21 cellular contexts compared by ENCODE assay signal in the genomic region with DNA sequence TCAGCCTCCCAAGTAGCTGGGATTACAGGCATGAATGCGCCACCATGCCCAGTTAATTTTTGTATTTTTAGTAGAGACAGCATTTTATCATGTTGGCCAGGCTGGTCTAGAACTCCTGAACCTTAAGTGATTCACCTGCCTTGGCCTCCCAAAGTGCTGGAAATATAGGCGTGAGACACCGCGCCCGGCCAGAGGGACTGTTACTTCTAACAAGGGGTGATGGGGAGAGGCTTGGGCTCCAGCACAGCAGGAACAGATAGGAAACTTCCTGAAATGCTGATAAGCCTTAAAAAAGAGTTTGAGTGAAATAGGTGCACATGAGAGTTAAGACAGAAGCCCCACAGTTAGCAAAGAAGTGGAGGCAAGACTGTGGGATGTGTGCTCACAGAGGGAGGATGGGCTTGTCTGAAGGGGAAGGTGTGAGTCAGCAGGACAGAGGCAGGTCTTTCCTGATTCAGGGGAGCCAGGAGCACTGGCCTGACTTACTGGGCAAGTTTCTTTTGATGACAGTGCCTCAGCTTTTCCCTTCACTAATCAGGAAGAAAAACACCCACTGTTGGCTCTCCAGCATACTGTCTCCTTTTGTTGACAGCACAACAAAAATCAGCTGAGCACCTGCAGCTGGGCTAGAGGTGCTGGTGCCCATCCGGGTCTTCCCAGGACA.
DNase-seq lines count a peak whose midpoint lies in the region; ATAC-seq, FAIRE-seq and TF ChIP-seq lines count a peak whose summit lies in the region.
"Had no signal": no experiment of that assay in that cellular context is flagged by ENCODE, and none has a peak within 500 bp of the region (broad histone marks: within the 10 kb centered on the region; RNA-seq: fewer than 3 reads in every experiment).

No MANE protein-coding gene starts in this region.

- no peaks in the 10 kb centered on the region for H3K4me1 ChIP-seq in right cardiac atrium (ENCODE audit: control insufficient read depth, insufficient read depth, low read length)
- H3K4me1 ChIP-seq in mammary epithelial cell (ENCODE audit: insufficient read depth, low read length) = no peaks in the 10 kb centered on the region
- H3K4me1 ChIP-seq in keratinocyte (ENCODE audit: control insufficient read depth, extremely low read depth, insufficient read depth, low read length) = peaks cover 6% of the 10 kb centered on the region

- in situ Hi-C loops in mammary epithelial cell (cut with MboI; ENCODE audit: low sequenced_read_pairs in 2 of 2) = no loop called here

- no peak overlapping the region for H2AFZ ChIP-seq in mammary epithelial cell (ENCODE audit: low read depth, low read length)
- no peak overlapping the region for H2AFZ ChIP-seq in keratinocyte (ENCODE audit: control insufficient read depth, low read length)

- TF ChIP-seq CTCF in mammary epithelial cell (conservative IDR thresholded peaks at IDR 0.05 in 1 of 2, IDR thresholded peaks at IDR 0.05 in 1 of 2; ENCODE audit: extremely low read depth in 1 of 2, insufficient read depth in 1 of 2, low read depth in 1 of 2, low read length in 2 of 2) = no peak
- TF ChIP-seq CTCF in keratinocyte (optimal IDR thresholded peaks at IDR 0.05 in 1 of 3, IDR thresholded peaks at IDR 0.05 in 1 of 3, conservative IDR thresholded peaks at IDR 0.05 in 1 of 3; ENCODE audit: extremely low read depth in 1 of 3, insufficient read depth in 2 of 3, low read length in 3 of 3) = no peak

- H3K27ac ChIP-seq in right cardiac atrium (ENCODE audit: low read length) = no peak overlapping the region
- no peak overlapping the region for H3K27ac ChIP-seq in mammary epithelial cell (ENCODE audit: insufficient read depth, low read depth, low read length)
- no peak overlapping the region for H3K27ac ChIP-seq in keratinocyte (ENCODE audit: control insufficient read depth, insufficient read depth, low read length)
- H3K27ac ChIP-seq: WERI-Rb-1 had no signal

- intact Hi-C loops in right cardiac atrium (cut with DNase I) (no loop called here), Right ventricle myocardium inferior (cut with DNase I) (no loop called here), mammary epithelial cell (cut with micrococcal nuclease) (no loop called here)

- H3K36me3 ChIP-seq in mammary epithelial cell (ENCODE audit: insufficient read depth, low read length) = no peaks in the 10 kb centered on the region
- H3K36me3 ChIP-seq in keratinocyte (ENCODE audit: control insufficient read depth in 2 of 2, extremely low read depth in 1 of 2, insufficient read depth in 2 of 2, low read length in 2 of 2) = no peaks in the 10 kb centered on the region
- H3K36me3 ChIP-seq: WERI-Rb-1 had no signal

- 89% methylated on average over 6 of the region's 6 CpGs for WGBS in right cardiac atrium
- WGBS in mammary epithelial cell (ENCODE audit: low coverage, missing lambda C conversion rate) = 95% methylated on average over 6 of the region's 6 CpGs

- no peaks in the 10 kb centered on the region for H4K20me1 ChIP-seq in mammary epithelial cell (ENCODE audit: insufficient read depth, low read length)
- no peaks in the 10 kb centered on the region for H4K20me1 ChIP-seq in keratinocyte (ENCODE audit: control insufficient read depth, extremely low read depth, insufficient read depth, low read length)

- peak; percentile 66 for FAIRE-seq in keratinocyte (lab: Jason Lieb, UNC)
- FAIRE-seq in RCC 7860 (lab: Jason Lieb, UNC) = no peak
- FAIRE-seq: islet of Langerhans had no signal

- no peak for DNase-seq in right cardiac atrium
- DNase-seq in Right ventricle myocardium inferior (ENCODE audit: missing footprints) = no peak
- DNase-seq in mammary epithelial cell = peak; percentile 77
- DNase-seq in keratinocyte (ENCODE audit: low read depth, low spot score) = no peak
- DNase-seq in activated CD4-positive, alpha-beta T cell treated with anti-CD3 and anti-CD28 coated beads, Interleukin-2, amount 50 U/mL, for 1 hour = no peak
- no peak for DNase-seq in RCC 7860 (ENCODE audit: low spot score)
- DNase-seq: CD4-positive, alpha-beta memory T cell; DMS79 treated with DMSO at 0.1 percent for 48 hours; GOT3; IMR-90; NCI-H187; NCI-H345; nephron progenitor cell; NK-92 treated with Interleukin-12 subunit alpha and Interleukin-12 subunit beta, amount 100 ng/mL, for 24 hours; stimulated activated CD4-positive, alpha-beta T cell treated with anti-CD3 and anti-CD28 coated beads, Interleukin-12 subunit alpha, Interleukin-12 subunit beta, amount 100 ng/mL, for 4 hours; T-helper 1 cell; WERI-Rb-1 had no signal

- peak; percentile 45 to 55 for ATAC-seq in right cardiac atrium
- no peak for ATAC-seq in Right ventricle myocardium inferior
- no peak for ATAC-seq in HG03280 (IDR thresholded peaks at IDR 0.05; ENCODE audit: unreplicated experiment)
- no peak for ATAC-seq in GM18870 (IDR thresholded peaks at IDR 0.05; ENCODE audit: unreplicated experiment)
- ATAC-seq: stimulated activated effector memory CD8-positive, alpha-beta T cell treated with anti-CD3 and anti-CD28 coated beads, Interleukin-12 subunit alpha, Interleukin-12 subunit beta, amount 100 ng/mL, for 72 hours had no signal

- H3K4me3 ChIP-seq in right cardiac atrium (ENCODE audit: low read length) (no peak overlapping the region), mammary epithelial cell (replicated peaks in 1 of 3; ENCODE audit: insufficient read depth in 1 of 3, low read depth in 2 of 3, low read length in 3 of 3) (no peak overlapping the region), keratinocyte (ENCODE audit: control insufficient read depth in 2 of 3, extremely low read depth in 1 of 3, insufficient read depth in 2 of 3, low read depth in 1 of 3, low read length in 3 of 3) (no peak overlapping the region)

- H3K9me1 ChIP-seq in keratinocyte (ENCODE audit: control insufficient read depth, extremely low read depth, insufficient read depth, low read length) = no peaks in the 10 kb centered on the region

- no peak overlapping the region for H3K4me2 ChIP-seq in mammary epithelial cell (ENCODE audit: insufficient read depth, low read depth, low read length)
- H3K4me2 ChIP-seq in keratinocyte (ENCODE audit: control insufficient read depth, extremely low read depth, insufficient read depth, low read depth, low read length) = no peak overlapping the region

- CTCF ChIA-PET in mammary epithelial cell (lab: Charles Lee; ENCODE audit: low non-redundant PET) = no interaction called here

- H3K27me3 ChIP-seq in right cardiac atrium (ENCODE audit: control insufficient read depth, insufficient read depth) (no peaks in the 10 kb centered on the region), mammary epithelial cell (ENCODE audit: insufficient read depth, low read length) (no peaks in the 10 kb centered on the region), keratinocyte (ENCODE audit: control insufficient read depth, extremely low read depth, insufficient read depth, low read length) (no peaks in the 10 kb centered on the region)

- H3K9ac ChIP-seq in mammary epithelial cell (ENCODE audit: insufficient read depth, low read length) = no peak overlapping the region
- H3K9ac ChIP-seq in keratinocyte (ENCODE audit: control insufficient read depth, extremely low read depth, insufficient read depth, low read length) = no peak overlapping the region

- BruUV-seq in mammary epithelial cell (replicated peaks; lab: Mats Ljungman, UMichigan) = no TSS peak

- H3K9me3 ChIP-seq in right cardiac atrium (ENCODE audit: control insufficient read depth, low read length) (no peaks in the 10 kb centered on the region), mammary epithelial cell (replicated peaks; ENCODE audit: insufficient read depth, low read length) (no peaks in the 10 kb centered on the region), keratinocyte (ENCODE audit: control insufficient read depth, low read depth, low read length) (no peaks in the 10 kb centered on the region)

- dilution Hi-C loops in mammary epithelial cell (cut with HindIII; ENCODE audit: low sequenced_read_pairs) = no loop called here
- dilution Hi-C loops in keratinocyte (cut with MboI; ENCODE audit: extremely low pct_ligation_motif_present, low sequenced_read_pairs) = no loop called here

- H3K79me2 ChIP-seq in mammary epithelial cell (ENCODE audit: insufficient read depth, low read length) (no peaks in the 10 kb centered on the region), keratinocyte (ENCODE audit: control insufficient read depth, insufficient read depth, low read length) (no peaks in the 10 kb centered on the region)

Comparison
In these comparisons a context has a peak if more than half of its experiments do, and no peak if none do; other contexts are left out.
1. ATAC-seq: peak in right cardiac atrium (2 of 2); none in Right ventricle myocardium inferior (single experiment), HG03280 (single experiment) and GM18870 (single experiment).